ENCODE assay signal across 38 cellular contexts in genomic region chr9:102244916-102245315, GRCh38.
"Had no signal": no experiment of that assay in that cellular context is flagged by ENCODE, and none has a peak within 500 bp of the region (broad histone marks: within the 10 kb centered on the region; RNA-seq: fewer than 3 reads in every experiment).

No MANE protein-coding gene starts in this region.

- H3K4me3 Mint-ChIP-seq: activated naive CD4-positive, alpha-beta T cell treated with anti-CD3 and anti-CD28 coated beads for 36 hours; activated naive CD4-positive, alpha-beta T cell treated with anti-CD3 and anti-CD28 coated beads, Interleukin-2, amount 50 U/mL, for 24 hours; activated naive CD8-positive, alpha-beta T cell; activated naive CD8-positive, alpha-beta T cell treated with anti-CD3 and anti-CD28 coated beads for 36 hours; activated naive CD8-positive, alpha-beta T cell treated with anti-CD3 and anti-CD28 coated beads, Interleukin-2, amount 10 ng/mL, durations not matched to agents 7 days and 5 days; activated naive CD8-positive, alpha-beta T cell treated with anti-CD3 and anti-CD28 coated beads, Interleukin-2, amount 50 U/mL, for 24 hours; activated T-cell treated with anti-CD3 and anti-CD28 coated beads, Interleukin-2, amount 50 U/mL, for 24 hours; activated T-cell treated with anti-CD3 and anti-CD28 coated beads, Interleukin-2, amount 50 U/mL, for 4 hours; activated T-cell treated with anti-CD3 and anti-CD28 coated beads, Interleukin-2, amount 50 U/mL, for 72 hours; activated T-helper 1 cell treated with anti-CD3 and anti-CD28 coated beads, Interleukin-12 subunit alpha, Interleukin-12 subunit beta, Interleukin-2, Interleukin-4 antibody, amounts not matched to agents 30 ng/mL and 10 ng/mL and 1 ng/mL, durations not matched to agents 14 hours and 24 hours and 36 hours; activated T-helper 17 cell treated with anti-CD3 and anti-CD28 coated beads, Interleukin-2, amount 50 U/mL, for 72 hours; brain; central memory CD8-positive, alpha-beta T cell had no signal

- ATAC-seq: activated naive CD4-positive, alpha-beta T cell treated with anti-CD3 and anti-CD28 coated beads, Interleukin-2, amount 50 U/mL, for 72 hours; activated naive CD8-positive, alpha-beta T cell treated with anti-CD3 and anti-CD28 coated beads, Interleukin-2, amount 50 U/mL, for 24 hours; activated T-cell treated with anti-CD3 and anti-CD28 coated beads, Interleukin-2, amount 50 U/mL, for 4 hours; activated T-cell treated with anti-CD3 and anti-CD28 coated beads, Interleukin-2, amount 50 U/mL, for 72 hours; activated T-helper 17 cell treated with anti-CD3 and anti-CD28 coated beads, Interleukin-2, amount 50 U/mL, for 72 hours; body of pancreas had no signal

- H3K27me3 Mint-ChIP-seq: activated naive CD4-positive, alpha-beta T cell treated with anti-CD3 and anti-CD28 coated beads, Interleukin-2, amount 50 U/mL, for 24 hours; activated naive CD8-positive, alpha-beta T cell; activated naive CD8-positive, alpha-beta T cell treated with anti-CD3 and anti-CD28 coated beads for 36 hours; activated naive CD8-positive, alpha-beta T cell treated with anti-CD3 and anti-CD28 coated beads, Interleukin-2, amount 10 ng/mL, durations not matched to agents 7 days and 5 days; activated naive CD8-positive, alpha-beta T cell treated with anti-CD3 and anti-CD28 coated beads, Interleukin-2, amount 50 U/mL, for 24 hours; activated T-cell treated with anti-CD3 and anti-CD28 coated beads, Interleukin-2, amount 50 U/mL, for 24 hours; activated T-helper 17 cell treated with anti-CD3 and anti-CD28 coated beads, Interleukin-2, amount 50 U/mL, for 72 hours; central memory CD8-positive, alpha-beta T cell had no signal

- H3K4me3 ChIP-seq: adrenal gland, ascending aorta, body of pancreas, breast epithelium, cardiac muscle cell had no signal

- H3K27ac Mint-ChIP-seq: activated naive CD4-positive, alpha-beta T cell treated with anti-CD3 and anti-CD28 coated beads for 36 hours; activated naive CD4-positive, alpha-beta T cell treated with anti-CD3 and anti-CD28 coated beads, Interleukin-2, amount 50 U/mL, for 24 hours; activated naive CD4-positive, alpha-beta T cell treated with anti-CD3 and anti-CD28 coated beads, Interleukin-2, amount 50 U/mL, for 72 hours; activated naive CD8-positive, alpha-beta T cell; activated naive CD8-positive, alpha-beta T cell treated with anti-CD3 and anti-CD28 coated beads for 36 hours; activated naive CD8-positive, alpha-beta T cell treated with anti-CD3 and anti-CD28 coated beads, Interleukin-2, amount 10 ng/mL, durations not matched to agents 7 days and 5 days; activated naive CD8-positive, alpha-beta T cell treated with anti-CD3 and anti-CD28 coated beads, Interleukin-2, amount 50 U/mL, for 24 hours; activated T-cell treated with anti-CD3 and anti-CD28 coated beads, Interleukin-2, amount 50 U/mL, for 24 hours; activated T-cell treated with anti-CD3 and anti-CD28 coated beads, Interleukin-2, amount 50 U/mL, for 72 hours; activated T-helper 1 cell treated with anti-CD3 and anti-CD28 coated beads, Interleukin-12 subunit alpha, Interleukin-12 subunit beta, Interleukin-2, Interleukin-4 antibody, amounts not matched to agents 30 ng/mL and 10 ng/mL and 1 ng/mL, durations not matched to agents 14 hours and 24 hours and 36 hours; activated T-helper 17 cell treated with anti-CD3 and anti-CD28 coated beads, Interleukin-2, amount 50 U/mL, for 72 hours; activated T-helper 2 cell treated with anti-CD3 and anti-CD28 coated beads, Interferon-gamma antibody, Interleukin-2, Interleukin-4, amounts not matched to agents 10 μg/mL and 5 μg/mL and 100 μg/mL, durations not matched to agents 14 hours and 24 hours and 36 hours; brain had no signal

- H3K9me3 ChIP-seq: adrenal gland, ascending aorta, body of pancreas, breast epithelium had no signal

- H3K9me3 Mint-ChIP-seq: activated naive CD4-positive, alpha-beta T cell treated with anti-CD3 and anti-CD28 coated beads for 36 hours; activated naive CD4-positive, alpha-beta T cell treated with anti-CD3 and anti-CD28 coated beads, Interleukin-2, amount 50 U/mL, for 24 hours; activated naive CD8-positive, alpha-beta T cell treated with anti-CD3 and anti-CD28 coated beads for 36 hours; activated naive CD8-positive, alpha-beta T cell treated with anti-CD3 and anti-CD28 coated beads, Interleukin-2, amount 50 U/mL, for 24 hours; activated T-cell treated with anti-CD3 and anti-CD28 coated beads, Interleukin-2, amount 50 U/mL, for 4 hours; activated T-helper 1 cell treated with anti-CD3 and anti-CD28 coated beads, Interleukin-12 subunit alpha, Interleukin-12 subunit beta, Interleukin-2, Interleukin-4 antibody, amounts not matched to agents 30 ng/mL and 10 ng/mL and 1 ng/mL, durations not matched to agents 14 hours and 24 hours and 36 hours; activated T-helper 2 cell treated with anti-CD3 and anti-CD28 coated beads, Interferon-gamma antibody, Interleukin-2, Interleukin-4, amounts not matched to agents 10 μg/mL and 5 μg/mL and 100 μg/mL, durations not matched to agents 14 hours and 24 hours and 36 hours had no signal

- H3K36me3 ChIP-seq: adrenal gland, ascending aorta, brain microvascular endothelial cell, breast epithelium, cardiac muscle cell had no signal

- DNase-seq: activated effector memory CD4-positive, alpha-beta T cell treated with anti-CD3 and anti-CD28 coated beads, Interleukin-2, amount 50 U/mL, for 16 hours; activated effector memory CD4-positive, alpha-beta T cell treated with Interleukin-2 at 50 U/mL for 16 hours; activated gamma-delta T cell; activated gamma-delta T cell treated with Interleukin-2 at 50 U/mL for 16 hours; activated naive CD4-positive, alpha-beta T cell; activated naive CD4-positive, alpha-beta T cell treated with anti-CD3 and anti-CD28 coated beads for 36 hours; activated naive CD4-positive, alpha-beta T cell treated with anti-CD3 and anti-CD28 coated beads, Interleukin-2, amount 50 U/mL, for 16 hours; activated naive CD4-positive, alpha-beta T cell treated with Interleukin-2 at 50 U/mL for 16 hours; activated naive CD8-positive, alpha-beta T cell treated with anti-CD3 and anti-CD28 coated beads for 36 hours; activated naive CD8-positive, alpha-beta T cell treated with anti-CD3 and anti-CD28 coated beads, Interleukin-2, amount 10 ng/mL, durations not matched to agents 7 days and 5 days; activated naive CD8-positive, alpha-beta T cell treated with anti-CD3 and anti-CD28 coated beads, Interleukin-2, amount 50 U/mL, for 24 hours; activated T-cell treated with anti-CD3 and anti-CD28 coated beads, Interleukin-2, amount 50 U/mL, for 24 hours; activated T-cell treated with anti-CD3 and anti-CD28 coated beads, Interleukin-2, amount 50 U/mL, for 4 hours; activated T-cell treated with anti-CD3 and anti-CD28 coated beads, Interleukin-2, amount 50 U/mL, for 48 hours; activated T-cell treated with anti-CD3 and anti-CD28 coated beads, Interleukin-2, amount 50 U/mL, for 72 hours; adrenal gland; amniotic stem cell; amygdala; anterior cingulate cortex; aorta; body of pancreas; brain microvascular endothelial cell; caudate nucleus; central memory CD4-positive, alpha-beta T cell; cerebellar nuclear complex had no signal

- FAIRE-seq: astrocyte, bronchial epithelial cell had no signal

- H3K27me3 ChIP-seq: adrenal gland, ascending aorta, body of pancreas, brain microvascular endothelial cell, breast epithelium, cardiac muscle cell had no signal

- H3K4me1 Mint-ChIP-seq: activated naive CD4-positive, alpha-beta T cell treated with anti-CD3 and anti-CD28 coated beads, Interleukin-2, amount 50 U/mL, for 24 hours; activated naive CD8-positive, alpha-beta T cell treated with anti-CD3 and anti-CD28 coated beads for 36 hours; activated naive CD8-positive, alpha-beta T cell treated with anti-CD3 and anti-CD28 coated beads, Interleukin-2, amount 10 ng/mL, durations not matched to agents 7 days and 5 days; activated naive CD8-positive, alpha-beta T cell treated with anti-CD3 and anti-CD28 coated beads, Interleukin-2, amount 50 U/mL, for 24 hours; activated T-helper 17 cell treated with anti-CD3 and anti-CD28 coated beads, Interleukin-2, amount 50 U/mL, for 72 hours; brain; central memory CD8-positive, alpha-beta T cell had no signal

- H3K4me1 ChIP-seq: adrenal gland, ascending aorta, body of pancreas, breast epithelium had no signal

- H3K27ac ChIP-seq: adrenal gland, ascending aorta, body of pancreas, brain microvascular endothelial cell, breast epithelium, cardiac muscle cell had no signal

- H3K36me3 Mint-ChIP-seq: activated naive CD4-positive, alpha-beta T cell treated with anti-CD3 and anti-CD28 coated beads, Interleukin-2, amount 50 U/mL, for 24 hours; activated naive CD4-positive, alpha-beta T cell treated with anti-CD3 and anti-CD28 coated beads, Interleukin-2, amount 50 U/mL, for 72 hours; activated naive CD8-positive, alpha-beta T cell; activated naive CD8-positive, alpha-beta T cell treated with anti-CD3 and anti-CD28 coated beads for 36 hours; activated naive CD8-positive, alpha-beta T cell treated with anti-CD3 and anti-CD28 coated beads, Interleukin-2, amount 10 ng/mL, durations not matched to agents 7 days and 5 days; brain had no signal
